In genomic region chr6:118853408-118853807, GRCh38 we compare ENCODE assay signal across 29 cellular contexts.
"Had no signal": no experiment of that assay in that cellular context is flagged by ENCODE, and none has a peak within 500 bp of the region (broad histone marks: within the 10 kb centered on the region; RNA-seq: fewer than 3 reads in every experiment).

No MANE protein-coding gene starts in this region.

- DNase-seq: colonic mucosa; cortex of kidney; dermis blood vessel endothelial cell; dorsolateral prefrontal cortex; effector CD4-positive, alpha-beta T cell; effector CD8-positive, alpha-beta T cell; effector memory CD4-positive, alpha-beta T cell; effector memory CD8-positive, alpha-beta T cell; endodermal cell; erythroblast; esophagus squamous epithelium; foreskin fibroblast; foreskin keratinocyte; foreskin melanocyte; gastrocnemius medialis; glutamatergic neuron; head of caudate nucleus; heart left ventricle; heart right ventricle had no signal

- H3K27me3 ChIP-seq: colonic mucosa, dorsolateral prefrontal cortex, esophagus muscularis mucosa, esophagus squamous epithelium, foreskin keratinocyte, gastrocnemius medialis, gastroesophageal sphincter, heart left ventricle, heart right ventricle, hepatocyte had no signal

- H3K9me3 ChIP-seq: colonic mucosa, esophagus muscularis mucosa, esophagus squamous epithelium, gastrocnemius medialis, gastroesophageal sphincter, heart left ventricle had no signal

- H2AFZ ChIP-seq: hepatocyte had no signal

- H3K27ac ChIP-seq: colonic mucosa, coronary artery, dorsolateral prefrontal cortex, epithelial cell of prostate, esophagus muscularis mucosa, esophagus squamous epithelium, foreskin keratinocyte, gastrocnemius medialis, gastroesophageal sphincter, heart left ventricle, heart right ventricle, hepatocyte had no signal

- ATAC-seq: effector memory CD8-positive, alpha-beta T cell; esophagus mucosa; foreskin keratinocyte; gastrocnemius medialis; gastroesophageal sphincter; heart left ventricle; heart right ventricle had no signal

- H3K27me3 Mint-ChIP-seq: dendritic cell treated with granulocyte-macrophage colony-stimulating factor and Interleukin-4, amounts not matched to agents 40 ng/mL and 50 ng/mL, for 4 days; effector memory CD8-positive, alpha-beta T cell had no signal

- H3K4me3 ChIP-seq: colonic mucosa, coronary artery, dorsolateral prefrontal cortex, esophagus muscularis mucosa, esophagus squamous epithelium, gastrocnemius medialis, gastroesophageal sphincter, heart left ventricle, heart right ventricle, hepatocyte had no signal

- H3K4me1 Mint-ChIP-seq: endodermal cell had no signal

- H3K4me3 Mint-ChIP-seq: dendritic cell treated with granulocyte-macrophage colony-stimulating factor and Interleukin-4, amounts not matched to agents 40 ng/mL and 50 ng/mL, for 4 days; effector memory CD8-positive, alpha-beta T cell; endodermal cell had no signal

- H3K4me1 ChIP-seq: colonic mucosa, esophagus muscularis mucosa, gastrocnemius medialis, gastroesophageal sphincter, heart left ventricle, heart right ventricle had no signal

- H3K36me3 ChIP-seq: colonic mucosa, gastrocnemius medialis, gastroesophageal sphincter had no signal

- H3K4me2 ChIP-seq: hepatocyte had no signal

- H3K27ac Mint-ChIP-seq: dendritic cell treated with granulocyte-macrophage colony-stimulating factor and Interleukin-4, amounts not matched to agents 40 ng/mL and 50 ng/mL, for 4 days; effector memory CD8-positive, alpha-beta T cell; endodermal cell had no signal

- FAIRE-seq: endometrium, endothelial cell of umbilical vein, frontal cortex had no signal

- H3K9me3 Mint-ChIP-seq: dendritic cell treated with granulocyte-macrophage colony-stimulating factor and Interleukin-4, amounts not matched to agents 40 ng/mL and 50 ng/mL, for 4 days; effector memory CD8-positive, alpha-beta T cell; endodermal cell had no signal
